In the genomic region with DNA sequence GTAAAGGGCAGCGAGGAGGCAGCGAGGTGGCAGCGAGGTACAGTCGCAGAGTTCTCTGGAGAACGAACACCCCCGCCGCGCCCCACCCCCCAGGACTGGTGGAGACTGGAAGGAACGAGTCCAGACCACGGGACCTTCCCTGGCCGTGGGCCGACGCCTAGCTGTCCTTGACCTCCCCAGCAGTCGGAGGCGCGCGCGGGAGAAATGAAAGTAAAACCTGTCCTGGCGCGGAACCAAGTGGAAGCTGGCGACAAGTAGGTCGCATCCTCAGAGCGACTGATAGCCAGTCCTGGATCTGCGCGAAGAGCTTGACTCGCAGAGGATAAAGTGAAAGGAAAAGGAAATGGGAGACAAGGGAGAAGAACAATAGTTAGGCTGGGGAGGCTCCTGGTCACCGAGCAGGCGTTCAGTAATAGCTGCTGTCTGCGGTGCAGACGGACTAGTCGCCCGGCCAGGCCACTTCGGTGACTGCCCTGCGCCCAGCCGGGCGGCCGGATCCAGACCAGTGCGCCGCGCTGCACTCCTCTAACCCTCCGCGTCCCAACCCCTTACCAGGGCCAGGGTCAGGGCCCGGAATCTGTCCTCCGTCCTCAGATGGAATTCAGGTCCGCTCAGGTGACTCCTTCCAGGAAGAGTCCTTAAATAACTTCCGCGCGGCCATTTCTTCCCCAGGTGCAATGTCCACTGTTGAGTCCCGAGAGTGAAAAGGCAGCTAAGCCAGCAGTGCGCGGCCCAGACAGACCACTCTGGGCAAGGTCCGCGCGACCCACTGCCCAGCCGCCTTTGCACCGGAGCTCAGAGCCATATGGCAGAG, we compare ENCODE assay signal across 8 cellular contexts. TPM values are rescaled to one million over a fixed set of nuclear protein-coding genes. Genes with fewer than 3 reads are reported as not detected.
A peak's percentile ranks its signal among the peaks of the same experiment; 100 is the strongest.
DNase-seq lines count a peak whose midpoint lies in the region; ATAC-seq and TF ChIP-seq lines count a peak whose summit lies in the region.

No MANE protein-coding gene starts in this region.

- no peak overlapping the region for H3K9ac ChIP-seq in SK-N-MC (ENCODE audit: insufficient read length)
- peak overlapping the region; percentile 58 for H3K9ac ChIP-seq in parathyroid adenoma

- POLR2A ChIA-PET in CD8-positive, alpha-beta T cell (lab: Charles Lee), result interaction anchor here (0.9 to 1.5 kb wide), 5 partner anchors 10 to 843 kb away, joined by 3 to 4 read pairs (median 4); a partner anchor contains a TSS

- H3K27ac Mint-ChIP-seq in CD8-positive, alpha-beta T cell, result peak overlapping the region; percentile 82

- H3K36me3 Mint-ChIP-seq in CD8-positive, alpha-beta T cell, result peaks cover 8% of the 10 kb centered on the region

- CTCF ChIA-PET in CD8-positive, alpha-beta T cell (lab: Charles Lee), result interaction anchor here (1.3 to 9.9 kb wide), 7 partner anchors 8 to 544 kb away, joined by 3 to 253 read pairs (median 5); no protein-coding TSS in a partner anchor

- H3K4me3 ChIP-seq in CD8-positive, alpha-beta T cell (ENCODE audit: low read depth, low read length), result peak overlapping the region; percentile 91
- H3K4me3 ChIP-seq in SK-N-MC (peak overlapping the region; percentile 92), ascending aorta (peak overlapping the region; percentile 69 to 85), parathyroid adenoma (ENCODE audit: low read depth, low read length) (peak overlapping the region; percentile 79)

- H3K4me1 ChIP-seq in CD8-positive, alpha-beta T cell (ENCODE audit: insufficient read depth, low read length), result peaks cover 44% of the 10 kb centered on the region
- H3K4me1 ChIP-seq in ascending aorta (peaks cover 0 to 20% of the 10 kb centered on the region in 2 donors), parathyroid adenoma (peaks cover 2% of the 10 kb centered on the region)

- H3K27ac ChIP-seq in CD8-positive, alpha-beta T cell (ENCODE audit: low read depth, low read length), result peak overlapping the region; percentile 43
- no peak overlapping the region for H3K27ac ChIP-seq in SK-N-MC
- H3K27ac ChIP-seq in ascending aorta, result peak overlapping the region; percentile 78 to 86
- H3K27ac ChIP-seq in parathyroid adenoma, result peak overlapping the region; percentile 99

- H3K36me3 ChIP-seq in CD8-positive, alpha-beta T cell (ENCODE audit: insufficient read depth, low read length), result no peaks in the 10 kb centered on the region
- H3K36me3 ChIP-seq in SK-N-MC (ENCODE audit: insufficient read depth, low read length), result no peaks in the 10 kb centered on the region
- H3K36me3 ChIP-seq in ascending aorta, result no peaks in the 10 kb centered on the region
- H3K36me3 ChIP-seq in parathyroid adenoma (ENCODE audit: control insufficient read depth, insufficient read depth, low read length), result no peaks in the 10 kb centered on the region

- H3K79me2 ChIP-seq in parathyroid adenoma, result no peaks in the 10 kb centered on the region

- peaks cover 45% of the 10 kb centered on the region for H3K4me1 Mint-ChIP-seq in CD8-positive, alpha-beta T cell (ENCODE audit: low read depth)

- no peaks in the 10 kb centered on the region for H3K9me3 ChIP-seq in CD8-positive, alpha-beta T cell (ENCODE audit: low read length)
- no peaks in the 10 kb centered on the region for H3K9me3 ChIP-seq in SK-N-MC (ENCODE audit: low read depth, low read length)
- no peaks in the 10 kb centered on the region for H3K9me3 ChIP-seq in ascending aorta
- no peaks in the 10 kb centered on the region for H3K9me3 ChIP-seq in parathyroid adenoma (ENCODE audit: control insufficient read depth, low read length)

- peak in 6 of 7 experiments; percentile 63 to 82 (median 71) for DNase-seq in CD8-positive, alpha-beta T cell
- DNase-seq in HK-2 (ENCODE audit: unreplicated experiment), result peak; percentile 49
- DNase-seq in SK-N-MC (ENCODE audit: low read depth, low spot score), result no peak
- peak in 1 of 2 donors; percentile 88 for DNase-seq in ascending aorta (ENCODE audit: low spot score in 2 of 2)
- DNase-seq in left cardiac atrium, result peak; percentile 85
- no peak for DNase-seq in OCI-M2 (lab: John Stamatoyannopoulos, UW; ENCODE audit: unreplicated experiment)
- DNase-seq in middle frontal gyrus (ENCODE audit: extremely low spot score, low spot score), result no peak

- peak overlapping the region; percentile 95 for H3K4me3 Mint-ChIP-seq in CD8-positive, alpha-beta T cell

- TF ChIP-seq CTCF in CD8-positive, alpha-beta T cell (IDR thresholded peaks at IDR 0.05), result no peak
- peak in 1 of 3 experiments; percentile 15 for TF ChIP-seq CTCF in ascending aorta (IDR thresholded peaks at IDR 0.05)
- TF ChIP-seq CTCF in parathyroid adenoma (IDR thresholded peaks at IDR 0.05), result no peak

- H3K9me3 Mint-ChIP-seq in CD8-positive, alpha-beta T cell, result no peaks in the 10 kb centered on the region

- intact Hi-C loops in CD8-positive, alpha-beta T cell (cut with DNase I, micrococcal nuclease), result loop anchor here (1.0 to 10.0 kb wide), 8 partner anchors 9 to 1618 kb away; a partner anchor contains a TSS
- intact Hi-C loops in ascending aorta (cut with DNase I) (loop anchor here (10.0 kb wide), 1 partner anchor 438 kb away; no protein-coding TSS in a partner anchor), left cardiac atrium (cut with DNase I) (loop anchor here (10.0 kb wide), 2 partner anchors 98 to 688 kb away; no protein-coding TSS in a partner anchor)

- peak; percentile 27 for ATAC-seq in CD8-positive, alpha-beta T cell
- ATAC-seq in left cardiac atrium, result peak; percentile 16 to 41

- H3K4me2 ChIP-seq in parathyroid adenoma (ENCODE audit: low read length), result peak overlapping the region; percentile 94

- peak overlapping the region; percentile 76 for H2AFZ ChIP-seq in parathyroid adenoma

- H3K27me3 ChIP-seq in CD8-positive, alpha-beta T cell (ENCODE audit: insufficient read depth, low read length), result peaks cover 16% of the 10 kb centered on the region
- no peaks in the 10 kb centered on the region for H3K27me3 ChIP-seq in ascending aorta
- no peaks in the 10 kb centered on the region for H3K27me3 ChIP-seq in parathyroid adenoma (ENCODE audit: control insufficient read depth, insufficient read depth, low read length)

- peaks cover 15% of the 10 kb centered on the region for H3K27me3 Mint-ChIP-seq in CD8-positive, alpha-beta T cell (ENCODE audit: low read depth)

RNA-seq across cellular contexts. Expression of a gene that starts 1.9 kb away (rescaled TPM):
- under 1 TPM; 0.79 to 0.81 TPM for total RNA-seq in CD8-positive, alpha-beta T cell
- total RNA-seq in ascending aorta (56.8 TPM), left cardiac atrium (10 to 100 TPM; 20.8 to 21.9 TPM)

RNA-seq across cellular contexts. Expression of a gene that starts 8.9 kb away (rescaled TPM):
- total RNA-seq in CD8-positive, alpha-beta T cell, result 10 to 100 TPM; 12.6 to 14.3 TPM
- total RNA-seq in ascending aorta (34.5 TPM), left cardiac atrium (10 to 100 TPM; 18.5 to 25.8 TPM)

Comparison
In these comparisons a context has a peak if more than half of its experiments do, and no peak if none do; other contexts are left out.
1. DNase-seq: peak in CD8-positive, alpha-beta T cell (6 of 7), HK-2 (single experiment) and left cardiac atrium (single experiment); none in SK-N-MC (single experiment), OCI-M2 (single experiment) and middle frontal gyrus (single experiment).
2. RNA of a gene that starts 1.9 kb away (total RNA-seq): 56.8 TPM in ascending aorta (single experiment) and 20.8 to 21.9 TPM in left cardiac atrium; 0.79 to 0.81 TPM in CD8-positive, alpha-beta T cell; every median in the first group is over 10 times any median in the second.
3. Peak in every context shown above with its lines, with median percentiles within 50 percentile points of each other: H3K4me3 ChIP-seq.